22 cellular contexts compared by ENCODE assay signal in the genomic region with DNA sequence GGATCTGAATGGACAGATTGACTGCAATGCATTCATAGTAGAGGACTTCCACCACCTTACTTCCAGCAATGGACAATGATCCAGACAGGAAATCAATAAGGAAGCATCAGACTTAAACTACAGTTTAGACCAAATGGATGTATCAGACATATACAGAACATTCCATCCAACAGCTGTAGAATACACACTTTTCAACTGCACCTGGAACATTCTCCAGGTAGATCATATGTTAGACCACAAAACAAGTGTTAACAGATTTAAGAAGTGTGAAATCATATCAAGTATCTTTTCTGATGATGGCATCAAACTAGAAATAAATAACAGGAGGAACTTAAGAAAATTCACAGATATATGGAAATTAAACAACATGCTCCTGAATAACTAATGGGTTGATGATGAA.
"Had no signal": no experiment of that assay in that cellular context is flagged by ENCODE, and none has a peak within 500 bp of the region (broad histone marks: within the 10 kb centered on the region; RNA-seq: fewer than 3 reads in every experiment).

No MANE protein-coding gene starts in this region.

- DNase-seq: colonic mucosa; cortex of kidney; effector CD4-positive, alpha-beta T cell; effector memory CD4-positive, alpha-beta T cell; esophagus squamous epithelium; foreskin melanocyte; gastrocnemius medialis; glutamatergic neuron; heart right ventricle; hippocampal formation; left cardiac atrium; left lung; left ventricle myocardium superior; lower lobe of right lung; mucosa of descending colon; naive B cell; naive thymus-derived CD8-positive, alpha-beta T cell had no signal

- H3K27ac Mint-ChIP-seq: dendritic cell treated with granulocyte-macrophage colony-stimulating factor and Interleukin-4, amounts not matched to agents 40 ng/mL and 50 ng/mL, for 4 days; memory B cell; mesothelial cell of epicardium had no signal

- H3K27me3 ChIP-seq: colonic mucosa, esophagus squamous epithelium, gastrocnemius medialis, heart right ventricle, left lung had no signal

- H3K4me3 Mint-ChIP-seq: dendritic cell treated with granulocyte-macrophage colony-stimulating factor and Interleukin-4, amounts not matched to agents 40 ng/mL and 50 ng/mL, for 4 days; memory B cell; mesothelial cell of epicardium; naive B cell; naive thymus-derived CD8-positive, alpha-beta T cell had no signal

- H3K9me3 ChIP-seq: colonic mucosa had no signal

- H3K4me1 Mint-ChIP-seq: mesothelial cell of epicardium had no signal

- ATAC-seq: esophagus mucosa; gastrocnemius medialis; left cardiac atrium; lower lobe of right lung; naive thymus-derived CD8-positive, alpha-beta T cell had no signal

- H3K27ac ChIP-seq: colonic mucosa, epithelial cell of prostate, esophagus squamous epithelium, gastrocnemius medialis, heart right ventricle, left lung, lower lobe of right lung had no signal

- H3K4me3 ChIP-seq: colonic mucosa, esophagus squamous epithelium, gastrocnemius medialis, heart right ventricle, left lung, lower lobe of right lung, mucosa of descending colon had no signal

- H3K4me1 ChIP-seq: colonic mucosa, esophagus squamous epithelium, gastrocnemius medialis, left lung, lower lobe of right lung had no signal

- H3K36me3 ChIP-seq: colonic mucosa, esophagus squamous epithelium, gastrocnemius medialis had no signal
